In genomic region chr12:22692964-22693555, GRCh38 we compare ENCODE assay signal across 23 cellular contexts.
"Had no signal": no experiment of that assay in that cellular context is flagged by ENCODE, and none has a peak within 500 bp of the region (broad histone marks: within the 10 kb centered on the region; RNA-seq: fewer than 3 reads in every experiment).

No MANE protein-coding gene starts in this region.

- H3K9me3 ChIP-seq: gastrocnemius medialis, neutrophil, suprapubic skin had no signal

- H3K4me3 Mint-ChIP-seq: activated naive CD8-positive, alpha-beta T cell; natural killer cell; T-helper 17 cell; type B pancreatic cell had no signal

- H3K4me3 ChIP-seq: gastrocnemius medialis, heart left ventricle, skin epidermis, suprapubic skin had no signal

- H3K36me3 ChIP-seq: gastrocnemius medialis, neutrophil, suprapubic skin had no signal

- H3K27me3 Mint-ChIP-seq: activated naive CD8-positive, alpha-beta T cell; T-helper 17 cell; type B pancreatic cell had no signal

- H3K27me3 ChIP-seq: brain microvascular endothelial cell, gastrocnemius medialis, heart left ventricle, neutrophil, suprapubic skin had no signal

- H3K27ac Mint-ChIP-seq: activated naive CD8-positive, alpha-beta T cell; T-helper 17 cell; type B pancreatic cell had no signal

- DNase-seq: activated CD4-positive, alpha-beta T cell treated with anti-CD3 and anti-CD28 coated beads, Interleukin-2, amount 50 U/mL, for 1 hour; activated CD4-positive, CD25-positive, alpha-beta regulatory T cell; activated CD8-positive, alpha-beta memory T cell treated with anti-CD3 and anti-CD28 coated beads for 24 hours; activated gamma-delta T cell treated with Interleukin-2 at 50 U/mL for 16 hours; amygdala; brain microvascular endothelial cell; cerebellar nuclear complex; dermis blood vessel endothelial cell; gastrocnemius medialis; mesenchymal stem cell; natural killer cell; stimulated activated CD4-positive, alpha-beta T cell treated with anti-CD3 and anti-CD28 coated beads, Interleukin-15, amount 100 ng/mL, for 24 hours; stimulated activated CD4-positive, alpha-beta T cell treated with anti-CD3 and anti-CD28 coated beads, Interleukin-4, amount 100 ng/mL, for 1 hour; stimulated activated naive CD4-positive, alpha-beta T cell treated with Interleukin-2 at 50 U/mL for 16 hours; T-helper 17 cell had no signal

- ATAC-seq: gastrocnemius medialis, natural killer cell, T-helper 17 cell had no signal

- H3K9me3 Mint-ChIP-seq: natural killer cell had no signal

- H3K27ac ChIP-seq: brain microvascular endothelial cell, epithelial cell of prostate, gastrocnemius medialis, heart left ventricle, neutrophil, parathyroid adenoma, skin epidermis, suprapubic skin had no signal

- H3K4me1 ChIP-seq: gastrocnemius medialis, parathyroid adenoma, suprapubic skin had no signal

- H3K36me3 Mint-ChIP-seq: activated naive CD8-positive, alpha-beta T cell; natural killer cell had no signal
